ENCODE assay signal across 8 cellular contexts in genomic region chr14:104865069-104865630, GRCh38. TPM values are rescaled to one million over a fixed set of nuclear protein-coding genes. Genes with fewer than 3 reads are reported as not detected.
DNase-seq lines count a peak whose midpoint lies in the region; ATAC-seq and TF ChIP-seq lines count a peak whose summit lies in the region.

Gene CEP170B, plus strand, starts transcription at chr14:104865268. Its CDS starts 3,183 bp downstream, at chr14:104868451.

- no peak for TF ChIP-seq CTCF in brain (conservative IDR thresholded peaks at IDR 0.05)

- H3K4me1 Mint-ChIP-seq in T-cell (peaks cover 2 to 11% (median 6%) of the 10 kb centered on the region in 3 donors), brain (peaks cover 16% of the 10 kb centered on the region)

- H3K27me3 Mint-ChIP-seq in T-cell = peaks cover 9% of the 10 kb centered on the region in 2 donors
- no peaks in the 10 kb centered on the region for H3K27me3 Mint-ChIP-seq in brain

- no peaks in the 10 kb centered on the region for H3K9me3 Mint-ChIP-seq in T-cell
- peaks cover 0 to 5% (median 0%) of the 10 kb centered on the region in 5 experiments for H3K9me3 Mint-ChIP-seq in brain

- H3K27ac Mint-ChIP-seq in T-cell (peak within 1 kb of the TSS in 1 of 2 donors; percentile 49), brain (no peak within 1 kb of the TSS)

- H3K4me3 ChIP-seq in iPS-11a (ENCODE audit: low read depth, low read length) (peak within 1 kb of the TSS; percentile 81), skeletal muscle cell (ENCODE audit: low read depth, low read length) (peak within 1 kb of the TSS; percentile 75)

- CTCF ChIA-PET in T-cell (lab: Charles Lee) = no interaction called here

- H3K4me3 Mint-ChIP-seq in T-cell (peak within 1 kb of the TSS; percentile 51 to 73 (median 66)), brain (peak within 1 kb of the TSS; percentile 82 to 87 (median 84))

- ATAC-seq in T-cell (replicated peaks in 1 of 4) = peak; percentile 79 to 88 (median 84)
- no peak for ATAC-seq in GM21786 (IDR thresholded peaks at IDR 0.05; ENCODE audit: unreplicated experiment)
- ATAC-seq in HG02852 (IDR thresholded peaks at IDR 0.05; ENCODE audit: unreplicated experiment) = no peak

- POLR2A ChIA-PET in T-cell (lab: Charles Lee) = interaction anchor here in 1 of 2 donors (0.6 kb wide), 1 partner anchor 40 kb away, joined by 3 read pairs; no protein-coding TSS in a partner anchor

- H3K36me3 Mint-ChIP-seq in T-cell (no peaks in the 10 kb centered on the region), brain (no peaks in the 10 kb centered on the region)

- peak; percentile 45 for DNase-seq in stimulated activated CD4-positive, alpha-beta T cell treated with anti-CD3 and anti-CD28 coated beads, Interleukin-12 subunit alpha, Interleukin-12 subunit beta, amount 100 ng/mL, for 4 hours
- DNase-seq in stimulated activated CD4-positive, alpha-beta T cell treated with anti-CD3 and anti-CD28 coated beads, Interleukin-1b, Interleukin-23, amount 100 ng/mL, for 48 hours = no peak
- peak in 18 of 34 experiments; percentile 6 to 53 (median 30) for DNase-seq in T-cell
- DNase-seq in skeletal muscle cell (ENCODE audit: low read depth) = no peak

RNA-seq across cellular contexts. Expression of gene CEP170B, which starts in this region (rescaled TPM):
- total RNA-seq in T-cell = 10 to 100 TPM in 1 of 5 donors, 1 to 10 TPM in 4; 2.8 to 11.2 (median 6.9) TPM
- 35.2 TPM for polyA plus RNA-seq in brain (ENCODE audit: insufficient read depth, low read depth, low replicate concordance)

Comparison
In these comparisons a context has a peak if more than half of its experiments do, and no peak if none do; other contexts are left out.
1. DNase-seq: peak in stimulated activated CD4-positive, alpha-beta T cell treated with anti-CD3 and anti-CD28 coated beads, Interleukin-12 subunit alpha, Interleukin-12 subunit beta, amount 100 ng/mL, for 4 hours (single experiment) and T-cell (18 of 34); none in stimulated activated CD4-positive, alpha-beta T cell treated with anti-CD3 and anti-CD28 coated beads, Interleukin-1b, Interleukin-23, amount 100 ng/mL, for 48 hours (single experiment) and skeletal muscle cell (single experiment).
2. ATAC-seq: peak in T-cell (4 of 4); none in GM21786 (single experiment) and HG02852 (single experiment).